18 cellular contexts compared by ENCODE assay signal in genomic region chr7:158006841-158007696, GRCh38.
DNase-seq lines count a peak whose midpoint lies in the region; ATAC-seq and TF ChIP-seq lines count a peak whose summit lies in the region.
"Had no signal": no experiment of that assay in that cellular context is flagged by ENCODE, and none has a peak within 500 bp of the region (broad histone marks: within the 10 kb centered on the region; RNA-seq: fewer than 3 reads in every experiment).

No MANE protein-coding gene starts in this region.

- H4K5ac ChIP-seq in H9 (ENCODE audit: insufficient read length, low read depth, low read length): no peak overlapping the region

- H3K27ac ChIP-seq in H9 (ENCODE audit: insufficient read length, low read depth, low read length): no peak overlapping the region
- H3K27ac ChIP-seq in spleen: no peak overlapping the region

- H3K4me1 ChIP-seq in H9 (ENCODE audit: insufficient read depth, low read length) (peaks cover 14% of the 10 kb centered on the region; the same call in 1 of the 2 replicates), spleen (peaks cover 0 to 6% (median 0%) of the 10 kb centered on the region in 6 donors)
- H3K4me1 ChIP-seq: BE2C had no signal

- H2AFZ ChIP-seq in H9 (ENCODE audit: low read length): no peak overlapping the region

- H3K4ac ChIP-seq in H9 (ENCODE audit: low read depth, low read length): no peak overlapping the region

- no peaks in the 10 kb centered on the region for H3K23me2 ChIP-seq in H9 (ENCODE audit: insufficient read length, low read depth, low read length, poor library complexity, severe bottlenecking)

- no peak overlapping the region for H2BK5ac ChIP-seq in H9 (ENCODE audit: insufficient read length, low read length)

- H3K27me3 Mint-ChIP-seq in H9 (ENCODE audit: low read depth): peaks cover 16% of the 10 kb centered on the region
- H3K27me3 Mint-ChIP-seq in neural crest cell (ENCODE audit: low read depth): no peaks in the 10 kb centered on the region
- peaks cover 2% of the 10 kb centered on the region for H3K27me3 Mint-ChIP-seq in nephron progenitor cell (ENCODE audit: low read depth, poor library complexity)

- no peak overlapping the region for H3K23ac ChIP-seq in H9 (ENCODE audit: insufficient read length, low read depth, low read length)

- H2BK20ac ChIP-seq in H9 (ENCODE audit: low read depth, low read length, poor library complexity, severe bottlenecking): peak overlapping the region; percentile 13

- H3K9me3 Mint-ChIP-seq in H9 (no peaks in the 10 kb centered on the region; a peak in 2 of 5 replicates), neural crest cell (no peaks in the 10 kb centered on the region), nephron progenitor cell (no peaks in the 10 kb centered on the region)
- H3K9me3 Mint-ChIP-seq: CD8-positive, alpha-beta T cell had no signal

- no peak overlapping the region for H2BK15ac ChIP-seq in H9 (ENCODE audit: low read depth, low read length)

- H4K91ac ChIP-seq in H9 (ENCODE audit: insufficient read length, low read depth, low read length): no peak overlapping the region

- H3K27ac Mint-ChIP-seq in H9: no peak overlapping the region
- peak overlapping the region; percentile 43 for H3K27ac Mint-ChIP-seq in neural crest cell (ENCODE audit: unreplicated experiment)
- no peak overlapping the region for H3K27ac Mint-ChIP-seq in nephron progenitor cell
- H3K27ac Mint-ChIP-seq: CD8-positive, alpha-beta T cell; HFFc6 had no signal

- H3K18ac ChIP-seq in H9 (ENCODE audit: insufficient read length, low read depth, low read length): no peak overlapping the region

- intact Hi-C loops in spleen (cut with DNase I; ENCODE audit: low total_unique reads): no loop called here

- DNase-seq in H9 (no peak), neural crest cell (ENCODE audit: low read depth, low spot score) (no peak), spleen (peak; percentile 71), nephron progenitor cell (no peak), NCI-H2171 (lab: John Stamatoyannopoulos, UW) (no peak)
- DNase-seq in effector CD4-positive, alpha-beta T cell: no peak
- DNase-seq: ACHN; BE2C; Calu3; CD8-positive, alpha-beta T cell; DMS79 treated with DMSO at 0.1 percent for 48 hours; GF-D8; HFFc6; IMR-90 had no signal

- H3K9ac ChIP-seq in H9 (ENCODE audit: extremely low read depth, insufficient read length, low read length): no peak overlapping the region

- no peaks in the 10 kb centered on the region for H3K79me1 ChIP-seq in H9 (ENCODE audit: insufficient read depth, low read depth, low read length, poor library complexity, severe bottlenecking)

- H3K79me2 ChIP-seq in H9 (ENCODE audit: insufficient read depth, low read length): no peaks in the 10 kb centered on the region

- H3K36me3 Mint-ChIP-seq in H9 (ENCODE audit: insufficient read depth in 1 of 3, low read depth in 3 of 3) (no peaks in the 10 kb centered on the region), neural crest cell (ENCODE audit: low read depth) (no peaks in the 10 kb centered on the region), nephron progenitor cell (ENCODE audit: low read depth) (no peaks in the 10 kb centered on the region)
- H3K36me3 Mint-ChIP-seq: CD8-positive, alpha-beta T cell had no signal

- no peak overlapping the region for H2BK120ac ChIP-seq in H9 (ENCODE audit: low read depth, low read length, poor library complexity, severe bottlenecking)

- H3T11ph ChIP-seq in H9 (ENCODE audit: low read length): no peak overlapping the region

- H3K4me2 ChIP-seq in H9 (ENCODE audit: insufficient read depth, insufficient read length, low read length): no peak overlapping the region

- no peak overlapping the region for H2BK12ac ChIP-seq in H9 (ENCODE audit: insufficient read length, low read depth, low read length)

- H3K27me3 ChIP-seq in H9 (ENCODE audit: insufficient read depth, low read length) (no peaks in the 10 kb centered on the region), spleen (replicated peaks in 1 of 7) (peaks cover 0 to 8% (median 0%) of the 10 kb centered on the region in 7 donors)
- H3K27me3 ChIP-seq: BE2C had no signal

- H3K4me1 Mint-ChIP-seq in H9 (peaks cover 61 to 62% of the 10 kb centered on the region in 2 experiments), neural crest cell (peaks cover 40% of the 10 kb centered on the region), nephron progenitor cell (peaks cover 36% of the 10 kb centered on the region)

- H3K14ac ChIP-seq in H9 (ENCODE audit: insufficient read depth, low read length): no peak overlapping the region; the same call in 1 of the 2 replicates

- no peaks in the 10 kb centered on the region for H3K9me3 ChIP-seq in H9 (ENCODE audit: control insufficient read depth, low read depth, low read length)
- no peaks in the 10 kb centered on the region for H3K9me3 ChIP-seq in spleen
- H3K9me3 ChIP-seq: BE2C had no signal

- no peak overlapping the region for H4K8ac ChIP-seq in H9 (replicated peaks; ENCODE audit: insufficient read length, low read depth, low read length)

- H2AK5ac ChIP-seq in H9 (ENCODE audit: insufficient read length, low read length): no peak overlapping the region

- TF ChIP-seq POLR2A in spleen (IDR thresholded peaks at IDR 0.05): no peak

- no peak overlapping the region for H3K4me3 ChIP-seq in spleen
- H3K4me3 ChIP-seq: GM12878, K562 had no signal

- ATAC-seq in HG03159 (IDR thresholded peaks at IDR 0.05; ENCODE audit: unreplicated experiment): no peak
- ATAC-seq: CD8-positive, alpha-beta T cell; GM12878; HCT116; K562 had no signal

- H3K4me3 Mint-ChIP-seq in H9: no peak overlapping the region
- no peak overlapping the region for H3K4me3 Mint-ChIP-seq in neural crest cell
- H3K4me3 Mint-ChIP-seq in nephron progenitor cell: no peak overlapping the region
- H3K4me3 Mint-ChIP-seq: CD8-positive, alpha-beta T cell; HFFc6 had no signal

- TF ChIP-seq CTCF in H9 (conservative IDR thresholded peaks at IDR 0.05) (no peak), neural crest cell (conservative IDR thresholded peaks at IDR 0.05) (no peak), spleen (IDR thresholded peaks at IDR 0.05 in 8 of 11, conservative IDR thresholded peaks at IDR 0.05 in 3 of 11) (no peak), nephron progenitor cell (IDR thresholded peaks at IDR 0.05) (no peak)

- no peaks in the 10 kb centered on the region for H3K36me3 ChIP-seq in spleen
- H3K36me3 ChIP-seq: BE2C had no signal

- WGBS in H9 (ENCODE audit: extremely low coverage, insufficient read length, low lambda C conversion rate): no CpG with 5 or more reads among the region's 29 CpGs
- WGBS in spleen, 5 donors: 83 to 89% (median 87%) methylated on average over 25 to 29 of the region's 29 CpGs

- H3K56ac ChIP-seq in H9 (ENCODE audit: insufficient read length, low read depth, low read length): no peak overlapping the region

- H4K20me1 ChIP-seq in H9 (ENCODE audit: control insufficient read depth, insufficient read depth, insufficient read length): no peaks in the 10 kb centered on the region
